In the genomic region with DNA sequence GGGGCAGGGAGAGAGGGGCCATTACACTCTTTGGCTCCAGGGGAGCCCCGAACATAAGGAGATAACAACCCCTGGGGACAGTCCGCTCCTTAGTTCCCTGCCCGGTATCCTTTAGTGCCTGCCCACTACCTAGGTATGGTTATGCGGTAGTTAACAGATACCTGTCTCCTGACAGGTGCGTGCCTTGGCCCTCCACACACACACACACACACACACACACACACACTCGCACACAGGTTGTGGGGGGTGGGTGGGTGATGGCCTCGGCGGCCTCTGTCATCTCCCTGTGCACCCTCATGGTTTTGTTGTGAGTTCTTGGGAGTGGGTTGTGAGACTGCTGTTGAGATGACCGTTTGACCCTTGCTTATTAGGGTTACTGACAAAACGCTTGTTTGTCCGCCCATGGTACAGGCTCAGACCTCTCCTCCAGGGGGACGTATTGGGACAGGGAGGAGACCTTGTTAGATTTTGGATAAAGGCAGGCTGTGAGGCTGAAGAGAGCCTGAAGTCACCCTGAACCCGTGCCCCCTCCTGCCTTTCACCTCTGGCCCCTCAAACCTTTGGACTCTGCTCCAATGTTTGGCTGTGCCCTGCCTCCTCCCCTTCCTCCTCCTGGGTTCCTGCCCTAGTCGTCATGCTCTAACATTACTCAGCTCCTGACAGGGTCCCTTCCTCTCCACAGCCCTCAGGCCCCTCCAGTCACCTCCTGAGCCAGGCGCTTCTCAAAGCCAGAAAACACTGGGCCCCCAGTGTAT, we compare ENCODE assay signal across 8 cellular contexts. TPM values are rescaled to one million over a fixed set of nuclear protein-coding genes. Genes with fewer than 3 reads are reported as not detected.
A peak's percentile ranks its signal among the peaks of the same experiment; 100 is the strongest.
DNase-seq lines count a peak whose midpoint lies in the region; ATAC-seq and TF ChIP-seq lines count a peak whose summit lies in the region.

No MANE protein-coding gene starts in this region.

- peaks cover 45% of the 10 kb centered on the region for H3K4me1 Mint-ChIP-seq in CD8-positive, alpha-beta T cell (ENCODE audit: low read depth)

- no peak overlapping the region for H3K27ac Mint-ChIP-seq in CD8-positive, alpha-beta T cell

- CTCF ChIA-PET in CD8-positive, alpha-beta T cell (lab: Charles Lee), result no interaction called here

- no peaks in the 10 kb centered on the region for H3K9me3 ChIP-seq in CD8-positive, alpha-beta T cell (ENCODE audit: low read length)
- H3K9me3 ChIP-seq in RWPE2 (ENCODE audit: severe bottlenecking) (no peaks in the 10 kb centered on the region), esophagus muscularis mucosa (no peaks in the 10 kb centered on the region), ovary (no peaks in the 10 kb centered on the region)

- no peaks in the 10 kb centered on the region for H3K9me3 Mint-ChIP-seq in CD8-positive, alpha-beta T cell

- H3K4me1 ChIP-seq in CD8-positive, alpha-beta T cell (ENCODE audit: insufficient read depth, low read length), result peaks cover 9% of the 10 kb centered on the region
- H3K4me1 ChIP-seq in RWPE2 (ENCODE audit: insufficient read depth, poor library complexity, severe bottlenecking) (peaks cover 49% of the 10 kb centered on the region), esophagus muscularis mucosa (peaks cover 20 to 53% (median 49%) of the 10 kb centered on the region in 4 donors), ovary (ENCODE audit: insufficient read depth) (peaks cover 5% of the 10 kb centered on the region)

- no peaks in the 10 kb centered on the region for H3K36me3 Mint-ChIP-seq in CD8-positive, alpha-beta T cell

- peaks cover 22% of the 10 kb centered on the region for H3K27me3 Mint-ChIP-seq in CD8-positive, alpha-beta T cell (ENCODE audit: low read depth)

- H3K27ac ChIP-seq in CD8-positive, alpha-beta T cell (ENCODE audit: low read depth, low read length), result no peak overlapping the region
- H3K27ac ChIP-seq in RWPE2 (ENCODE audit: poor library complexity, severe bottlenecking) (peak overlapping the region; percentile 2), esophagus muscularis mucosa (replicated peaks in 1 of 4) (peak overlapping the region in 3 of 4 donors; percentile 18 to 65 (median 35)), ovary (no peak overlapping the region)

- no peak for ATAC-seq in CD8-positive, alpha-beta T cell
- ATAC-seq in RWPE2 (ENCODE audit: low read depth), result 0 out of 3 replicates have a peak, but pooled peaks have one; percentile 1

- POLR2A ChIA-PET in CD8-positive, alpha-beta T cell (lab: Charles Lee), result interaction anchor here (1.9 kb wide), 1 partner anchor 38 kb away, joined by 8 read pairs; a partner anchor contains a TSS

- H3K36me3 ChIP-seq in CD8-positive, alpha-beta T cell (ENCODE audit: insufficient read depth, low read length), result no peaks in the 10 kb centered on the region
- H3K36me3 ChIP-seq in RWPE2 (ENCODE audit: low read depth), result no peaks in the 10 kb centered on the region
- H3K36me3 ChIP-seq in esophagus muscularis mucosa, result no peaks in the 10 kb centered on the region
- no peaks in the 10 kb centered on the region for H3K36me3 ChIP-seq in ovary

- intact Hi-C loops in CD8-positive, alpha-beta T cell (cut with DNase I, micrococcal nuclease), result loop anchor here in 1 of 2 experiments (5.0 kb wide), 2 partner anchors 41 to 49 kb away; no protein-coding TSS in a partner anchor
- intact Hi-C loops in esophagus muscularis mucosa (cut with DNase I), result no loop called here
- intact Hi-C loops in ovary (cut with DNase I), result no loop called here

- TF ChIP-seq POLR2A in esophagus muscularis mucosa (IDR thresholded peaks at IDR 0.05; ENCODE audit: low read depth) (no peak), ovary (IDR thresholded peaks at IDR 0.05) (no peak)

- no peak for DNase-seq in CD8-positive, alpha-beta T cell
- DNase-seq in RWPE2 (ENCODE audit: low spot score) (no peak), esophagus muscularis mucosa (ENCODE audit: extremely low spot score) (no peak), ovary (no peak), CD1c-positive myeloid dendritic cell (ENCODE audit: extremely low spot score) (no peak), COR-L47 (lab: John Stamatoyannopoulos, UW) (no peak), A172 (ENCODE audit: low spot score) (no peak), islet precursor cell (no peak)

- H3K4me3 ChIP-seq in CD8-positive, alpha-beta T cell (ENCODE audit: low read depth, low read length), result peak overlapping the region; percentile 58
- H3K4me3 ChIP-seq in RWPE2 (ENCODE audit: severe bottlenecking) (peak overlapping the region; percentile 45), esophagus muscularis mucosa (peak overlapping the region; percentile 63 to 75 (median 69)), ovary (peak overlapping the region; percentile 50)

- 64% methylated on average over 15 of the region's 15 CpGs for WGBS in esophagus muscularis mucosa
- WGBS in ovary, 3 donors, result 37 to 49% (median 44%) methylated on average over 15 of the region's 15 CpGs

- TF ChIP-seq EP300 in esophagus muscularis mucosa (IDR thresholded peaks at IDR 0.05) (no peak), ovary (IDR thresholded peaks at IDR 0.05) (no peak)

- TF ChIP-seq CTCF in CD8-positive, alpha-beta T cell (IDR thresholded peaks at IDR 0.05), result no peak
- TF ChIP-seq CTCF in RWPE2 (IDR thresholded peaks at IDR 0.05; ENCODE audit: poor library complexity, severe bottlenecking), result no peak
- no peak for TF ChIP-seq CTCF in esophagus muscularis mucosa (IDR thresholded peaks at IDR 0.05)
- no peak for TF ChIP-seq CTCF in ovary (IDR thresholded peaks at IDR 0.05)

- H3K4me3 Mint-ChIP-seq in CD8-positive, alpha-beta T cell, result peak overlapping the region; percentile 78

- H3K27me3 ChIP-seq in CD8-positive, alpha-beta T cell (ENCODE audit: insufficient read depth, low read length), result no peaks in the 10 kb centered on the region
- H3K27me3 ChIP-seq in RWPE2 (ENCODE audit: insufficient read depth, poor library complexity, severe bottlenecking), result no peaks in the 10 kb centered on the region
- H3K27me3 ChIP-seq in esophagus muscularis mucosa, result peaks cover 0 to 38% (median 5%) of the 10 kb centered on the region in 4 donors
- H3K27me3 ChIP-seq in ovary, result no peaks in the 10 kb centered on the region

RNA-seq across cellular contexts. Expression of a gene that starts 1.0 kb away (rescaled TPM):
- 100 to 1,000 TPM; 209 to 213 TPM for total RNA-seq in CD8-positive, alpha-beta T cell
- 10 to 100 TPM in 3 of 4 donors, 1 to 10 TPM in 1; 6.6 to 23.0 (median 10.5) TPM for total RNA-seq in esophagus muscularis mucosa
- total RNA-seq in ovary, result 10 to 100 TPM in 1 of 7 donors, 1 to 10 TPM in 6; 1.9 to 11.8 (median 5.3) TPM
- polyA plus RNA-seq in ovary, result 1 to 10 TPM; 1.8 to 9.0 TPM
- total RNA-seq in A172 (2014; rRNA removed; shearing (Covaris generic)), result 3.3 and 5.8 TPM in 2 replicates

RNA-seq across cellular contexts. Expression of a gene that starts 38.0 kb away (rescaled TPM):
- 10 to 100 TPM; 24.6 to 25.2 TPM for total RNA-seq in CD8-positive, alpha-beta T cell
- 1 to 10 TPM; 1.4 to 2.5 (median 2.3) TPM for total RNA-seq in esophagus muscularis mucosa
- 1 to 10 TPM in 6 of 7 donors, under 1 TPM in 1; 0.86 to 3.9 (median 2.6) TPM for total RNA-seq in ovary
- 1 to 10 TPM; 1.2 to 1.3 TPM for polyA plus RNA-seq in ovary
- 22.0 and 29.6 TPM in 2 replicates for total RNA-seq in A172 (2014; rRNA removed; shearing (Covaris generic))

Comparison
In these comparisons a context has a peak if more than half of its experiments do, and no peak if none do; other contexts are left out.
1. H3K27ac ChIP-seq: peak in RWPE2 (single experiment) and esophagus muscularis mucosa (3 of 4); none in CD8-positive, alpha-beta T cell (single experiment) and ovary (0 of 2).
2. RNA of a gene that starts 1.0 kb away (total RNA-seq): 209 to 213 TPM in CD8-positive, alpha-beta T cell; 6.6 to 23.0 TPM in esophagus muscularis mucosa, 3.3 to 5.8 TPM in A172 and 1.9 to 11.8 TPM in ovary; every median in the first group is over 4 times any median in the second.
3. Peak in every context shown above with its lines, with median percentiles within 50 percentile points of each other: H3K4me3 ChIP-seq.